Comparison of ENCODE assay signal across 28 cellular contexts in the genomic region with DNA sequence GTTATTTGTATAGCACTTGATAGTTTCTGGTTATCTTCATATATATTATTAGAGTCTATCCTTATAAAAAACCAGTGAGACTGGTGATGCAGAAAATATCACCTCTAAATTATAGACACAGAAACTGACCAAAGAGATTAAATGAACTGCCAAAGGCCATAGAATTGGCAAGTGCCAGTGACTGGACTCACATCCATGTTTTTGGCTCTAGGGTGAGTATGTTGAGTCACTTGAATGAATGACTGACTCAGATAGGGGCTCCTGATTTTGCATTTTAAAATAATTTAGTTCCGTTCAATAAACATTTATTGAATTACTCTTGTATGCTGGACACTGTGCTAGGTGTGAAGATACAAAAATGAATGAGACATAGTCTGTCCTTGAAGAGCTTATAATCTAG.
"Had no signal": no experiment of that assay in that cellular context is flagged by ENCODE, and none has a peak within 500 bp of the region (broad histone marks: within the 10 kb centered on the region; RNA-seq: fewer than 3 reads in every experiment).

No MANE protein-coding gene starts in this region.

- H3K4me3 ChIP-seq: ascending aorta, body of pancreas, breast epithelium, K562, PC-9, SJCRH30, SK-N-MC had no signal

- DNase-seq: activated CD4-positive, alpha-beta T cell treated with anti-CD3 and anti-CD28 coated beads, Interleukin-2, amount 10 ng/mL, durations not matched to agents 24 days and 14 days; activated CD4-positive, alpha-beta T cell treated with anti-CD3 and anti-CD28 coated beads, Interleukin-2, amount 50 U/mL, for 4 hours; activated CD8-positive, alpha-beta T cell treated with anti-CD3 and anti-CD28 coated beads for 36 hours; activated gamma-delta T cell; activated naive CD4-positive, alpha-beta T cell treated with Interleukin-2 at 50 U/mL for 16 hours; activated naive CD8-positive, alpha-beta T cell treated with anti-CD3 and anti-CD28 coated beads, Interleukin-2, amount 10 ng/mL, durations not matched to agents 7 days and 5 days; activated T-cell treated with anti-CD3 and anti-CD28 coated beads, Interleukin-2, amount 50 U/mL, for 1 hour; activated T-cell treated with anti-CD3 and anti-CD28 coated beads, Interleukin-2, amount 50 U/mL, for 72 hours; amygdala; body of pancreas; NCI-H1048; NCI-H1105 treated with DMSO at 0.1 percent for 48 hours; NCI-H1436; NCI-H1694; NCI-H1930; NCI-H345; NCI-H510A; NCI-H526; NCI-H748 treated with DMSO at 0.1 percent for 48 hours; NK-92 treated with Interleukin-12 subunit alpha and Interleukin-12 subunit beta, amount 100 ng/mL, for 24 hours; PC-9; Right ventricle myocardium superior; SJCRH30; T1000 had no signal

- H3K36me3 ChIP-seq: ascending aorta, breast epithelium, SJCRH30 had no signal

- H3K27ac ChIP-seq: ascending aorta, body of pancreas, breast epithelium, PC-9, SJCRH30, SK-N-MC had no signal

- H3K9me3 ChIP-seq: ascending aorta, body of pancreas, breast epithelium, SJCRH30 had no signal

- H3K4me1 ChIP-seq: ascending aorta, body of pancreas, breast epithelium, SJCRH30 had no signal

- H3K27me3 ChIP-seq: ascending aorta, body of pancreas, breast epithelium, SJCRH30 had no signal

- ATAC-seq: activated CD8-positive, alpha-beta T cell treated with anti-CD3 and anti-CD28 coated beads for 36 hours; activated T-cell treated with anti-CD3 and anti-CD28 coated beads, Interleukin-2, amount 50 U/mL, for 72 hours; body of pancreas; K562 had no signal
